In the genomic region with DNA sequence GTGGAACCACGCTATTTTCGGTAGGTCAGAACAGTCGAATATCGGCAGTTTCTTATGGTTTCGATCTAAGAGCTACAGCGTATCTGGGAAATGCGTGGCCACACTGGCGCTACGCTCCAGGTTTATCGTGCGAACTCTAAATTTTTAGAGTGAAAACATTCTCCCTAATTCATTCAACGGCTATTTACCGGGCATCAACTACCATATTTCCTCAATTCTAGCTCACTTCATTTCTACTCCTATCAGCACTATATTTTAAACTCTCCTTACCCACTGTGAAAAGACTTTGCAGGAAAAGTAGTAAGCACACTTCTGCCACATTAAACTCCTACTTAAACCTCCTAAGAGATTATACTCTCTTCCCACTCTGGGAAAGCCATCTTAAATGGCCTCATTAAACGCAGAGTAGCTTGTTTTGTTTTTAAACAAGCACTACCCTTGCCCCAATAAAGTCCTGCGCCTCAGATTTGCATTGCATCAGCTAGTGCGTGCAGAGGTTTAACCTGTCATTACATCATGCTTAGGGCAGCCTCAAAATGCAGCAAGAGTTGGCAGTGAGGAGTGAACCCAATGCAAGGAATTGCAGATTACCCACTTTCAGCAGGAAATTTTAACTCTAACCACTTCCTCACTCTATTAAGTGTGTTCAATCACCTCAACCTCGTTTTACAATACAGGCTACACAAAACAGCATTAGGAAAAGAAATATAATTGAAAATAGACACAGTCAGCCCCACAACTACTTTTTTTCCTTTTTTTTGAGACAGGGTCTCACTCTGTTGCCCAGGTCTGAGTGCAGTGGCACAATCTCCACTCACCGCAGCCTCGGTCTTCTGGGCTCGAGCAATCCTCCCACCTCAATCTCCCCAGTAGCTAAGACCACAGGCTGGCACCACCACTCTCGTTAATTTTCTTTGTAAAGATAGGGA, we compare ENCODE assay signal across 1 cellular context.
A peak's percentile ranks its signal among the peaks of the same experiment; 100 is the strongest.
TF ChIP-seq lines count a peak whose summit lies in the region.

No MANE protein-coding gene starts in this region.

TF ChIP-seq in HepG2, 621 proteins besides CTCF, POLR2A, EP300 and RAD21 (continued from another document and continues in another):
- TF ChIP-seq, protein P1, sequence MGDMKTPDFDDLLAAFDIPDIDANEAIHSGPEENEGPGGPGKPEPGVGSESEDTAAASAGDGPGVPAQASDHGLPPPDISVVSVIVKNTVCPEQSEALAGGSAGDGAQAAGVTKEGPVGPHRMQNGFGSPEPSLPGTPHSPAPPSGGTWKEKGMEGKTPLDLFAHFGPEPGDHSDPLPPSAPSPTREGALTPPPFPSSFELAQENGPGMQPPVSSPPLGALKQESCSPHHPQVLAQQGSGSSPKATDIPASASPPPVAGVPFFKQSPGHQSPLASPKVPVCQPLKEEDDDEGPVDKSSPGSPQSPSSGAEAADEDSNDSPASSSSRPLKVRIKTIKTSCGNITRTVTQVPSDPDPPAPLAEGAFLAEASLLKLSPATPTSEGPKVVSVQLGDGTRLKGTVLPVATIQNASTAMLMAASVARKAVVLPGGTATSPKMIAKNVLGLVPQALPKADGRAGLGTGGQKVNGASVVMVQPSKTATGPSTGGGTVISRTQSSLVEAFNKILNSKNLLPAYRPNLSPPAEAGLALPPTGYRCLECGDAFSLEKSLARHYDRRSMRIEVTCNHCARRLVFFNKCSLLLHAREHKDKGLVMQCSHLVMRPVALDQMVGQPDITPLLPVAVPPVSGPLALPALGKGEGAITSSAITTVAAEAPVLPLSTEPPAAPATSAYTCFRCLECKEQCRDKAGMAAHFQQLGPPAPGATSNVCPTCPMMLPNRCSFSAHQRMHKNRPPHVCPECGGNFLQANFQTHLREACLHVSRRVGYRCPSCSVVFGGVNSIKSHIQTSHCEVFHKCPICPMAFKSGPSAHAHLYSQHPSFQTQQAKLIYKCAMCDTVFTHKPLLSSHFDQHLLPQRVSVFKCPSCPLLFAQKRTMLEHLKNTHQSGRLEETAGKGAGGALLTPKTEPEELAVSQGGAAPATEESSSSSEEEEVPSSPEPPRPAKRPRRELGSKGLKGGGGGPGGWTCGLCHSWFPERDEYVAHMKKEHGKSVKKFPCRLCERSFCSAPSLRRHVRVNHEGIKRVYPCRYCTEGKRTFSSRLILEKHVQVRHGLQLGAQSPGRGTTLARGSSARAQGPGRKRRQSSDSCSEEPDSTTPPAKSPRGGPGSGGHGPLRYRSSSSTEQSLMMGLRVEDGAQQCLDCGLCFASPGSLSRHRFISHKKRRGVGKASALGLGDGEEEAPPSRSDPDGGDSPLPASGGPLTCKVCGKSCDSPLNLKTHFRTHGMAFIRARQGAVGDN (CRISPR knock-in tag; IDR thresholded peaks at IDR 0.05), result no peak
- TF ChIP-seq ZEB1 (IDR thresholded peaks at IDR 0.05; ENCODE audit: insufficient replicate concordance, low read depth) (no peak), ZNF160 (CRISPR knock-in tag; IDR thresholded peaks at IDR 0.05) (no peak), KMT2A (CRISPR knock-in tag; IDR thresholded peaks at IDR 0.05) (no peak; the same call in 1 of the 2 replicates), JUN (CRISPR knock-in tag; IDR thresholded peaks at IDR 0.05) (no peak), SRF (IDR thresholded peaks at IDR 0.05; ENCODE audit: low read depth, low read length) (no peak), BRD4 (CRISPR knock-in tag; IDR thresholded peaks at IDR 0.05) (no peak), HHEX (CRISPR knock-in tag; IDR thresholded peaks at IDR 0.05) (no peak), CBX5 (CRISPR knock-in tag; IDR thresholded peaks at IDR 0.05; ENCODE audit: borderline replicate concordance) (peak; percentile 93), KMT2B (CRISPR knock-in tag; IDR thresholded peaks at IDR 0.05) (no peak), SMARCE1 (IDR thresholded peaks at IDR 0.05; ENCODE audit: borderline replicate concordance) (no peak), ATRX (CRISPR knock-in tag; IDR thresholded peaks at IDR 0.05; ENCODE audit: borderline replicate concordance) (no peak), ELF4 (CRISPR knock-in tag; IDR thresholded peaks at IDR 0.05; ENCODE audit: borderline replicate concordance) (0 out of 2 replicates have a peak, but pooled peaks have one; percentile 39), ERF (CRISPR knock-in tag; IDR thresholded peaks at IDR 0.05) (0 out of 2 replicates have a peak, but pooled peaks have one; percentile 3), AHR (CRISPR knock-in tag; IDR thresholded peaks at IDR 0.05) (no peak; the same call in 1 of the 2 replicates), ZFP36 (IDR thresholded peaks at IDR 0.05; ENCODE audit: borderline replicate concordance, low read depth, low read length, partially characterized antibody) (no peak), ZNF652 (CRISPR knock-in tag; IDR thresholded peaks at IDR 0.05; ENCODE audit: borderline replicate concordance, low read depth) (no peak), NFIC (IDR thresholded peaks at IDR 0.05; ENCODE audit: low read length) (no peak), ZSCAN25 (CRISPR knock-in tag; IDR thresholded peaks at IDR 0.05) (no peak), PITX1 (CRISPR knock-in tag; IDR thresholded peaks at IDR 0.05) (peak; percentile 59), AGO1 (IDR thresholded peaks at IDR 0.05; ENCODE audit: low read depth, low read length, poor library complexity, severe bottlenecking) (no peak), PHB2 (IDR thresholded peaks at IDR 0.05; ENCODE audit: partially characterized antibody) (no peak), SAP130 (CRISPR knock-in tag; IDR thresholded peaks at IDR 0.05; ENCODE audit: low read depth) (peak; percentile 64), HNRNPH1 (optimal IDR thresholded peaks at IDR 0.05; ENCODE audit: low read depth, low read length) (no peak), MAZ (IDR thresholded peaks at IDR 0.05; ENCODE audit: borderline replicate concordance, low read depth, low read length) (no peak), MAZ (CRISPR knock-in tag; IDR thresholded peaks at IDR 0.05; ENCODE audit: low read depth) (no peak), HDAC6 (IDR thresholded peaks at IDR 0.05; ENCODE audit: low read depth, low read length) (no peak), ZNF333 (CRISPR knock-in tag; IDR thresholded peaks at IDR 0.05; ENCODE audit: borderline replicate concordance) (0 out of 2 replicates have a peak, but pooled peaks have one; percentile 56), ZNF326 (CRISPR knock-in tag; IDR thresholded peaks at IDR 0.05; ENCODE audit: borderline replicate concordance) (no peak), NR2F1 (CRISPR knock-in tag; IDR thresholded peaks at IDR 0.05) (peak in 1 of 2 experiments; percentile 66; a peak in 1 of 4 replicates), KDM1A (CRISPR knock-in tag; IDR thresholded peaks at IDR 0.05) (no peak), ELF3 (CRISPR knock-in tag; IDR thresholded peaks at IDR 0.05) (peak; percentile 19; the same call in 1 of the 2 replicates), ZNF274 (CRISPR knock-in tag; IDR thresholded peaks at IDR 0.05) (no peak), IKZF4 (CRISPR knock-in tag; IDR thresholded peaks at IDR 0.05; ENCODE audit: borderline replicate concordance, low read depth, not compliant biosample characterization) (no peak), ZNF207 (IDR thresholded peaks at IDR 0.05; ENCODE audit: borderline replicate concordance) (no peak), ZNF570 (CRISPR knock-in tag; IDR thresholded peaks at IDR 0.05; ENCODE audit: borderline replicate concordance) (no peak), ZC3H4 (CRISPR knock-in tag; IDR thresholded peaks at IDR 0.05; ENCODE audit: borderline replicate concordance) (peak; percentile 89; the same call in 1 of the 2 replicates)
- TF ChIP-seq, protein P2, sequence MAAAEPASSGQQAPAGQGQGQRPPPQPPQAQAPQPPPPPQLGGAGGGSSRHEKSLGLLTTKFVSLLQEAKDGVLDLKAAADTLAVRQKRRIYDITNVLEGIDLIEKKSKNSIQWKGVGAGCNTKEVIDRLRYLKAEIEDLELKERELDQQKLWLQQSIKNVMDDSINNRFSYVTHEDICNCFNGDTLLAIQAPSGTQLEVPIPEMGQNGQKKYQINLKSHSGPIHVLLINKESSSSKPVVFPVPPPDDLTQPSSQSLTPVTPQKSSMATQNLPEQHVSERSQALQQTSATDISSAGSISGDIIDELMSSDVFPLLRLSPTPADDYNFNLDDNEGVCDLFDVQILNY (CRISPR knock-in tag; conservative IDR thresholded peaks at IDR 0.05), result no peak
- TF ChIP-seq, protein P3, sequence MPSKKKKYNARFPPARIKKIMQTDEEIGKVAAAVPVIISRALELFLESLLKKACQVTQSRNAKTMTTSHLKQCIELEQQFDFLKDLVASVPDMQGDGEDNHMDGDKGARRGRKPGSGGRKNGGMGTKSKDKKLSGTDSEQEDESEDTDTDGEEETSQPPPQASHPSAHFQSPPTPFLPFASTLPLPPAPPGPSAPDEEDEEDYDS (CRISPR knock-in tag; IDR thresholded peaks at IDR 0.05), result 0 out of 2 replicates have a peak, but pooled peaks have one; percentile 18
- TF ChIP-seq, protein P4, sequence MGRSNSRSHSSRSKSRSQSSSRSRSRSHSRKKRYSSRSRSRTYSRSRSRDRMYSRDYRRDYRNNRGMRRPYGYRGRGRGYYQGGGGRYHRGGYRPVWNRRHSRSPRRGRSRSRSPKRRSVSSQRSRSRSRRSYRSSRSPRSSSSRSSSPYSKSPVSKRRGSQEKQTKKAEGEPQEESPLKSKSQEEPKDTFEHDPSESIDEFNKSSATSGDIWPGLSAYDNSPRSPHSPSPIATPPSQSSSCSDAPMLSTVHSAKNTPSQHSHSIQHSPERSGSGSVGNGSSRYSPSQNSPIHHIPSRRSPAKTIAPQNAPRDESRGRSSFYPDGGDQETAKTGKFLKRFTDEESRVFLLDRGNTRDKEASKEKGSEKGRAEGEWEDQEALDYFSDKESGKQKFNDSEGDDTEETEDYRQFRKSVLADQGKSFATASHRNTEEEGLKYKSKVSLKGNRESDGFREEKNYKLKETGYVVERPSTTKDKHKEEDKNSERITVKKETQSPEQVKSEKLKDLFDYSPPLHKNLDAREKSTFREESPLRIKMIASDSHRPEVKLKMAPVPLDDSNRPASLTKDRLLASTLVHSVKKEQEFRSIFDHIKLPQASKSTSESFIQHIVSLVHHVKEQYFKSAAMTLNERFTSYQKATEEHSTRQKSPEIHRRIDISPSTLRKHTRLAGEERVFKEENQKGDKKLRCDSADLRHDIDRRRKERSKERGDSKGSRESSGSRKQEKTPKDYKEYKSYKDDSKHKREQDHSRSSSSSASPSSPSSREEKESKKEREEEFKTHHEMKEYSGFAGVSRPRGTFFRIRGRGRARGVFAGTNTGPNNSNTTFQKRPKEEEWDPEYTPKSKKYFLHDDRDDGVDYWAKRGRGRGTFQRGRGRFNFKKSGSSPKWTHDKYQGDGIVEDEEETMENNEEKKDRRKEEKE (IDR thresholded peaks at IDR 0.05), result no peak
- TF ChIP-seq, protein P5, sequence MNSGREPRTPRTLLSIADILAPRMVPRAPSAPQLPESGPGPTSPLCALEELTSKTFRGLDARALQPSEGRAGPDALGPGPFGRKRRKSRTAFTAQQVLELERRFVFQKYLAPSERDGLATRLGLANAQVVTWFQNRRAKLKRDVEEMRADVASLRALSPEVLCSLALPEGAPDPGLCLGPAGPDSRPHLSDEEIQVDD (CRISPR knock-in tag; IDR thresholded peaks at IDR 0.05; ENCODE audit: borderline replicate concordance), result no peak
- TF ChIP-seq, protein P6, sequence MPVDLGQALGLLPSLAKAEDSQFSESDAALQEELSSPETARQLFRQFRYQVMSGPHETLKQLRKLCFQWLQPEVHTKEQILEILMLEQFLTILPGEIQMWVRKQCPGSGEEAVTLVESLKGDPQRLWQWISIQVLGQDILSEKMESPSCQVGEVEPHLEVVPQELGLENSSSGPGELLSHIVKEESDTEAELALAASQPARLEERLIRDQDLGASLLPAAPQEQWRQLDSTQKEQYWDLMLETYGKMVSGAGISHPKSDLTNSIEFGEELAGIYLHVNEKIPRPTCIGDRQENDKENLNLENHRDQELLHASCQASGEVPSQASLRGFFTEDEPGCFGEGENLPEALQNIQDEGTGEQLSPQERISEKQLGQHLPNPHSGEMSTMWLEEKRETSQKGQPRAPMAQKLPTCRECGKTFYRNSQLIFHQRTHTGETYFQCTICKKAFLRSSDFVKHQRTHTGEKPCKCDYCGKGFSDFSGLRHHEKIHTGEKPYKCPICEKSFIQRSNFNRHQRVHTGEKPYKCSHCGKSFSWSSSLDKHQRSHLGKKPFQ (CRISPR knock-in tag; IDR thresholded peaks at IDR 0.05; ENCODE audit: insufficient replicate concordance), result no peak
- TF ChIP-seq, protein P7, sequence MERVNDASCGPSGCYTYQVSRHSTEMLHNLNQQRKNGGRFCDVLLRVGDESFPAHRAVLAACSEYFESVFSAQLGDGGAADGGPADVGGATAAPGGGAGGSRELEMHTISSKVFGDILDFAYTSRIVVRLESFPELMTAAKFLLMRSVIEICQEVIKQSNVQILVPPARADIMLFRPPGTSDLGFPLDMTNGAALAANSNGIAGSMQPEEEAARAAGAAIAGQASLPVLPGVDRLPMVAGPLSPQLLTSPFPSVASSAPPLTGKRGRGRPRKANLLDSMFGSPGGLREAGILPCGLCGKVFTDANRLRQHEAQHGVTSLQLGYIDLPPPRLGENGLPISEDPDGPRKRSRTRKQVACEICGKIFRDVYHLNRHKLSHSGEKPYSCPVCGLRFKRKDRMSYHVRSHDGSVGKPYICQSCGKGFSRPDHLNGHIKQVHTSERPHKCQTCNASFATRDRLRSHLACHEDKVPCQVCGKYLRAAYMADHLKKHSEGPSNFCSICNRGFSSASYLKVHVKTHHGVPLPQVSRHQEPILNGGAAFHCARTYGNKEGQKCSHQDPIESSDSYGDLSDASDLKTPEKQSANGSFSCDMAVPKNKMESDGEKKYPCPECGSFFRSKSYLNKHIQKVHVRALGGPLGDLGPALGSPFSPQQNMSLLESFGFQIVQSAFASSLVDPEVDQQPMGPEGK (CRISPR knock-in tag; IDR thresholded peaks at IDR 0.05), result peak; percentile 43; the same call in 1 of the 2 replicates
- TF ChIP-seq, protein P8, sequence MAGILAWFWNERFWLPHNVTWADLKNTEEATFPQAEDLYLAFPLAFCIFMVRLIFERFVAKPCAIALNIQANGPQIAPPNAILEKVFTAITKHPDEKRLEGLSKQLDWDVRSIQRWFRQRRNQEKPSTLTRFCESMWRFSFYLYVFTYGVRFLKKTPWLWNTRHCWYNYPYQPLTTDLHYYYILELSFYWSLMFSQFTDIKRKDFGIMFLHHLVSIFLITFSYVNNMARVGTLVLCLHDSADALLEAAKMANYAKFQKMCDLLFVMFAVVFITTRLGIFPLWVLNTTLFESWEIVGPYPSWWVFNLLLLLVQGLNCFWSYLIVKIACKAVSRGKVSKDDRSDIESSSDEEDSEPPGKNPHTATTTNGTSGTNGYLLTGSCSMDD (CRISPR knock-in tag; IDR thresholded peaks at IDR 0.05), result no peak
- TF ChIP-seq, protein P9, sequence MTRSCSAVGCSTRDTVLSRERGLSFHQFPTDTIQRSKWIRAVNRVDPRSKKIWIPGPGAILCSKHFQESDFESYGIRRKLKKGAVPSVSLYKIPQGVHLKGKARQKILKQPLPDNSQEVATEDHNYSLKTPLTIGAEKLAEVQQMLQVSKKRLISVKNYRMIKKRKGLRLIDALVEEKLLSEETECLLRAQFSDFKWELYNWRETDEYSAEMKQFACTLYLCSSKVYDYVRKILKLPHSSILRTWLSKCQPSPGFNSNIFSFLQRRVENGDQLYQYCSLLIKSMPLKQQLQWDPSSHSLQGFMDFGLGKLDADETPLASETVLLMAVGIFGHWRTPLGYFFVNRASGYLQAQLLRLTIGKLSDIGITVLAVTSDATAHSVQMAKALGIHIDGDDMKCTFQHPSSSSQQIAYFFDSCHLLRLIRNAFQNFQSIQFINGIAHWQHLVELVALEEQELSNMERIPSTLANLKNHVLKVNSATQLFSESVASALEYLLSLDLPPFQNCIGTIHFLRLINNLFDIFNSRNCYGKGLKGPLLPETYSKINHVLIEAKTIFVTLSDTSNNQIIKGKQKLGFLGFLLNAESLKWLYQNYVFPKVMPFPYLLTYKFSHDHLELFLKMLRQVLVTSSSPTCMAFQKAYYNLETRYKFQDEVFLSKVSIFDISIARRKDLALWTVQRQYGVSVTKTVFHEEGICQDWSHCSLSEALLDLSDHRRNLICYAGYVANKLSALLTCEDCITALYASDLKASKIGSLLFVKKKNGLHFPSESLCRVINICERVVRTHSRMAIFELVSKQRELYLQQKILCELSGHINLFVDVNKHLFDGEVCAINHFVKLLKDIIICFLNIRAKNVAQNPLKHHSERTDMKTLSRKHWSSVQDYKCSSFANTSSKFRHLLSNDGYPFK (CRISPR knock-in tag; IDR thresholded peaks at IDR 0.05; ENCODE audit: borderline replicate concordance), result no peak
